In the genomic region with DNA sequence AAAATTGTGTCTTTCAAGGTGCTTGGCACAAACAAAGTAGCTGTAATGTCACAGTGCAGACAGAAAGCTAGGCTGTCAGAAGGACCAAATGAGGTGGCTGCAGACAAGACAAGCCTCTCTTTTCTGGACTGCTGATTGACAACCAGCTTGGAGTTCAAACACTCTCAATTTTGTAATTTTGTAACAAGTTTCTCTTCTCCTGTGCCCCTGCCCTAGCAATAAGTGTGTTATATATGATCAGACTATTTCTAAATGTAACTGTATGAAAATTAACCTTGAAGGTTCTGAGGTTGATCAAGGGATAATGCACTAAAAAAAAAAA, we compare ENCODE assay signal across 14 cellular contexts.
"Had no signal": no experiment of that assay in that cellular context is flagged by ENCODE, and none has a peak within 500 bp of the region (broad histone marks: within the 10 kb centered on the region; RNA-seq: fewer than 3 reads in every experiment).

No MANE protein-coding gene starts in this region.

- H3K4me3 ChIP-seq: cardiac muscle cell, lung, testis, upper lobe of right lung had no signal

- H3K9me3 ChIP-seq: testis, upper lobe of right lung had no signal

- H3K36me3 ChIP-seq: cardiac muscle cell, upper lobe of right lung had no signal

- H3K36me3 Mint-ChIP-seq: activated naive CD8-positive, alpha-beta T cell; natural killer cell treated with Interleukin-12 subunit alpha and Interleukin-12 subunit beta and Interleukin-15 and Interleukin-18, amount 100 ng/mL, for 72 hours; stimulated activated memory B cell treated with anti-CD40 and anti-IgM and Interleukin-4, amounts not matched to agents 10 μg/mL and 1 μg/mL and 100 μg/mL, for 72 hours had no signal

- H3K4me3 Mint-ChIP-seq: activated CD4-positive, alpha-beta T cell treated with anti-CD3 and anti-CD28 coated beads for 36 hours; activated naive CD8-positive, alpha-beta T cell; activated T-helper 1 cell treated with anti-CD3 and anti-CD28 coated beads, Interleukin-12 subunit alpha, Interleukin-12 subunit beta, Interleukin-2, Interleukin-4 antibody, amounts not matched to agents 30 ng/mL and 10 ng/mL and 1 ng/mL, durations not matched to agents 14 hours and 24 hours and 36 hours; natural killer cell treated with Interleukin-12 subunit alpha and Interleukin-12 subunit beta and Interleukin-15 and Interleukin-18, amount 100 ng/mL, for 72 hours; stimulated activated memory B cell treated with anti-CD40 and anti-IgM and Interleukin-4, amounts not matched to agents 10 μg/mL and 1 μg/mL and 100 μg/mL, for 72 hours had no signal

- H3K27ac ChIP-seq: cardiac muscle cell, testis, upper lobe of right lung had no signal

- H3K27ac Mint-ChIP-seq: activated naive CD8-positive, alpha-beta T cell; activated T-helper 1 cell treated with anti-CD3 and anti-CD28 coated beads, Interleukin-12 subunit alpha, Interleukin-12 subunit beta, Interleukin-2, Interleukin-4 antibody, amounts not matched to agents 30 ng/mL and 10 ng/mL and 1 ng/mL, durations not matched to agents 14 hours and 24 hours and 36 hours; natural killer cell treated with Interleukin-12 subunit alpha and Interleukin-12 subunit beta and Interleukin-15 and Interleukin-18, amount 100 ng/mL, for 72 hours; stimulated activated memory B cell treated with anti-CD40 and anti-IgM and Interleukin-4, amounts not matched to agents 10 μg/mL and 1 μg/mL and 100 μg/mL, for 72 hours had no signal

- H3K9me3 Mint-ChIP-seq: activated T-helper 1 cell treated with anti-CD3 and anti-CD28 coated beads, Interleukin-12 subunit alpha, Interleukin-12 subunit beta, Interleukin-2, Interleukin-4 antibody, amounts not matched to agents 30 ng/mL and 10 ng/mL and 1 ng/mL, durations not matched to agents 14 hours and 24 hours and 36 hours; natural killer cell treated with Interleukin-12 subunit alpha and Interleukin-12 subunit beta and Interleukin-15 and Interleukin-18, amount 100 ng/mL, for 72 hours; stimulated activated memory B cell treated with anti-CD40 and anti-IgM and Interleukin-4, amounts not matched to agents 10 μg/mL and 1 μg/mL and 100 μg/mL, for 72 hours had no signal

- ATAC-seq: natural killer cell treated with Interleukin-12 subunit alpha and Interleukin-12 subunit beta and Interleukin-15 and Interleukin-18, amount 100 ng/mL, for 72 hours; sciatic nerve; stimulated activated memory B cell treated with anti-CD40 and anti-IgM and Interleukin-4, amounts not matched to agents 10 μg/mL and 1 μg/mL and 100 μg/mL, for 72 hours; upper lobe of right lung had no signal

- H3K4me1 ChIP-seq: testis, upper lobe of right lung had no signal

- H3K27me3 ChIP-seq: cardiac muscle cell, testis, upper lobe of right lung had no signal

- DNase-seq: activated CD4-positive, alpha-beta T cell treated with anti-CD3 and anti-CD28 coated beads, Interleukin-2, amount 50 U/mL, for 48 hours; foreskin melanocyte; hypothalamus; islet precursor cell; testis; upper lobe of right lung had no signal

- H3K27me3 Mint-ChIP-seq: activated CD4-positive, alpha-beta T cell treated with anti-CD3 and anti-CD28 coated beads for 36 hours had no signal
